ENCODE assay signal across 1 cellular context in genomic region chr3:128590948-128591347, GRCh38.
A peak's percentile ranks its signal among the peaks of the same experiment; 100 is the strongest.
TF ChIP-seq lines count a peak whose summit lies in the region.

No MANE protein-coding gene starts in this region.

TF ChIP-seq in HepG2, 621 proteins besides CTCF, POLR2A, EP300 and RAD21 (continued from another document):
- TF ChIP-seq, protein P1, sequence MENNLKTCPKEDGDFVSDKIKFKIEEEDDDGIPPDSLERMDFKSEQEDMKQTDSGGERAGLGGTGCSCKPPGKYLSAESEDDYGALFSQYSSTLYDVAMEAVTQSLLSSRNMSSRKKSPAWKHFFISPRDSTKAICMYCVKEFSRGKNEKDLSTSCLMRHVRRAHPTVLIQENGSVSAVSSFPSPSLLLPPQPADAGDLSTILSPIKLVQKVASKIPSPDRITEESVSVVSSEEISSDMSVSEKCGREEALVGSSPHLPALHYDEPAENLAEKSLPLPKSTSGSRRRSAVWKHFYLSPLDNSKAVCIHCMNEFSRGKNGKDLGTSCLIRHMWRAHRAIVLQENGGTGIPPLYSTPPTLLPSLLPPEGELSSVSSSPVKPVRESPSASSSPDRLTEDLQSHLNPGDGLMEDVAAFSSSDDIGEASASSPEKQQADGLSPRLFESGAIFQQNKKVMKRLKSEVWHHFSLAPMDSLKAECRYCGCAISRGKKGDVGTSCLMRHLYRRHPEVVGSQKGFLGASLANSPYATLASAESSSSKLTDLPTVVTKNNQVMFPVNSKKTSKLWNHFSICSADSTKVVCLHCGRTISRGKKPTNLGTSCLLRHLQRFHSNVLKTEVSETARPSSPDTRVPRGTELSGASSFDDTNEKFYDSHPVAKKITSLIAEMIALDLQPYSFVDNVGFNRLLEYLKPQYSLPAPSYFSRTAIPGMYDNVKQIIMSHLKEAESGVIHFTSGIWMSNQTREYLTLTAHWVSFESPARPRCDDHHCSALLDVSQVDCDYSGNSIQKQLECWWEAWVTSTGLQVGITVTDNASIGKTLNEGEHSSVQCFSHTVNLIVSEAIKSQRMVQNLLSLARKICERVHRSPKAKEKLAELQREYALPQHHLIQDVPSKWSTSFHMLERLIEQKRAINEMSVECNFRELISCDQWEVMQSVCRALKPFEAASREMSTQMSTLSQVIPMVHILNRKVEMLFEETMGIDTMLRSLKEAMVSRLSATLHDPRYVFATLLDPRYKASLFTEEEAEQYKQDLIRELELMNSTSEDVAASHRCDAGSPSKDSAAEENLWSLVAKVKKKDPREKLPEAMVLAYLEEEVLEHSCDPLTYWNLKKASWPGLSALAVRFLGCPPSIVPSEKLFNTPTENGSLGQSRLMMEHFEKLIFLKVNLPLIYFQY (CRISPR knock-in tag; IDR thresholded peaks at IDR 0.05; ENCODE audit: borderline replicate concordance), result 0 out of 2 replicates have a peak, but pooled peaks have one; percentile 22
- TF ChIP-seq, protein P2, sequence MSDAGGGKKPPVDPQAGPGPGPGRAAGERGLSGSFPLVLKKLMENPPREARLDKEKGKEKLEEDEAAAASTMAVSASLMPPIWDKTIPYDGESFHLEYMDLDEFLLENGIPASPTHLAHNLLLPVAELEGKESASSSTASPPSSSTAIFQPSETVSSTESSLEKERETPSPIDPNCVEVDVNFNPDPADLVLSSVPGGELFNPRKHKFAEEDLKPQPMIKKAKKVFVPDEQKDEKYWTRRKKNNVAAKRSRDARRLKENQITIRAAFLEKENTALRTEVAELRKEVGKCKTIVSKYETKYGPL (CRISPR knock-in tag; IDR thresholded peaks at IDR 0.05), result no peak
- TF ChIP-seq, protein P3, sequence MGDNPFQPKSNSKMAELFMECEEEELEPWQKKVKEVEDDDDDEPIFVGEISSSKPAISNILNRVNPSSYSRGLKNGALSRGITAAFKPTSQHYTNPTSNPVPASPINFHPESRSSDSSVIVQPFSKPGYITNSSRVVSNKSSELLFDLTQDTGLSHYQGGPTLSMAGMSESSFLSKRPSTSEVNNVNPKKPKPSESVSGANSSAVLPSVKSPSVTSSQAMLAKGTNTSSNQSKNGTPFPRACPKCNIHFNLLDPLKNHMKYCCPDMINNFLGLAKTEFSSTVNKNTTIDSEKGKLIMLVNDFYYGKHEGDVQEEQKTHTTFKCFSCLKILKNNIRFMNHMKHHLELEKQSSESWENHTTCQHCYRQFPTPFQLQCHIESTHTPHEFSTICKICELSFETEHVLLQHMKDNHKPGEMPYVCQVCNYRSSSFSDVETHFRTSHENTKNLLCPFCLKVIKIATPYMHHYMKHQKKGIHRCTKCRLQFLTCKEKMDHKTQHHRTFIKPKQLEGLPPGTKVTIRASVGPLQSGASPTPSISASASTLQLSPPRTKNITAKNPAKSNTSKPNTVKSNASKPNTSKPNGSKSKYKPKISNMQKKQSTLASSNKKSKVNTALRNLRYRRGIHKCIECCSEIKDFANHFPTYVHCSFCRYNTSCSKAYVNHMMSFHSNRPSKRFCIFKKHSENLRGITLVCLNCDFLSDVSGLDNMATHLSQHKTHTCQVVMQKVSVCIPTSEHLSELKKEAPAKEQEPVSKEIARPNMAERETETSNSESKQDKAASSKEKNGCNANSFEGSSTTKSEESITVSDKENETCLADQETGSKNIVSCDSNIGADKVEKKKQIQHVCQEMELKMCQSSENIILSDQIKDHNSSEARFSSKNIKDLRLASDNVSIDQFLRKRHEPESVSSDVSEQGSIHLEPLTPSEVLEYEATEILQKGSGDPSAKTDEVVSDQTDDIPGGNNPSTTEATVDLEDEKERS (CRISPR knock-in tag; IDR thresholded peaks at IDR 0.05), result no peak
- TF ChIP-seq ZNF326 (CRISPR knock-in tag; IDR thresholded peaks at IDR 0.05; ENCODE audit: borderline replicate concordance) (no peak), ZNF235 (CRISPR knock-in tag; IDR thresholded peaks at IDR 0.05; ENCODE audit: borderline replicate concordance) (no peak), ZFX (CRISPR knock-in tag; IDR thresholded peaks at IDR 0.05; ENCODE audit: low read depth) (peak; percentile 50; the same call in 1 of the 2 replicates), KDM3A (CRISPR knock-in tag; IDR thresholded peaks at IDR 0.05; ENCODE audit: low read depth) (0 out of 2 replicates have a peak, but pooled peaks have one; percentile 52), FOXP4 (CRISPR knock-in tag; IDR thresholded peaks at IDR 0.05) (peak; percentile 33; the same call in 1 of the 2 replicates)
- TF ChIP-seq, protein P4, sequence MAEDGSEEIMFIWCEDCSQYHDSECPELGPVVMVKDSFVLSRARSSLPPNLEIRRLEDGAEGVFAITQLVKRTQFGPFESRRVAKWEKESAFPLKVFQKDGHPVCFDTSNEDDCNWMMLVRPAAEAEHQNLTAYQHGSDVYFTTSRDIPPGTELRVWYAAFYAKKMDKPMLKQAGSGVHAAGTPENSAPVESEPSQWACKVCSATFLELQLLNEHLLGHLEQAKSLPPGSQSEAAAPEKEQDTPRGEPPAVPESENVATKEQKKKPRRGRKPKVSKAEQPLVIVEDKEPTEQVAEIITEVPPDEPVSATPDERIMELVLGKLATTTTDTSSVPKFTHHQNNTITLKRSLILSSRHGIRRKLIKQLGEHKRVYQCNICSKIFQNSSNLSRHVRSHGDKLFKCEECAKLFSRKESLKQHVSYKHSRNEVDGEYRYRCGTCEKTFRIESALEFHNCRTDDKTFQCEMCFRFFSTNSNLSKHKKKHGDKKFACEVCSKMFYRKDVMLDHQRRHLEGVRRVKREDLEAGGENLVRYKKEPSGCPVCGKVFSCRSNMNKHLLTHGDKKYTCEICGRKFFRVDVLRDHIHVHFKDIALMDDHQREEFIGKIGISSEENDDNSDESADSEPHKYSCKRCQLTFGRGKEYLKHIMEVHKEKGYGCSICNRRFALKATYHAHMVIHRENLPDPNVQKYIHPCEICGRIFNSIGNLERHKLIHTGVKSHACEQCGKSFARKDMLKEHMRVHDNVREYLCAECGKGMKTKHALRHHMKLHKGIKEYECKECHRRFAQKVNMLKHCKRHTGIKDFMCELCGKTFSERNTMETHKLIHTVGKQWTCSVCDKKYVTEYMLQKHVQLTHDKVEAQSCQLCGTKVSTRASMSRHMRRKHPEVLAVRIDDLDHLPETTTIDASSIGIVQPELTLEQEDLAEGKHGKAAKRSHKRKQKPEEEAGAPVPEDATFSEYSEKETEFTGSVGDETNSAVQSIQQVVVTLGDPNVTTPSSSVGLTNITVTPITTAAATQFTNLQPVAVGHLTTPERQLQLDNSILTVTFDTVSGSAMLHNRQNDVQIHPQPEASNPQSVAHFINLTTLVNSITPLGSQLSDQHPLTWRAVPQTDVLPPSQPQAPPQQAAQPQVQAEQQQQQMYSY (CRISPR knock-in tag; IDR thresholded peaks at IDR 0.05), result no peak
TF ChIP-seq in HepG2: peak in this region for 84.
